Comparison of ENCODE assay signal across 14 cellular contexts in genomic region chr5:119342414-119342813, GRCh38. TPM values are rescaled to one million over a fixed set of nuclear protein-coding genes. Genes with fewer than 3 reads are reported as not detected.
A peak's percentile ranks its signal among the peaks of the same experiment; 100 is the strongest.
DNase-seq lines count a peak whose midpoint lies in the region; ATAC-seq lines count a peak whose summit lies in the region.
"Had no signal": no experiment of that assay in that cellular context is flagged by ENCODE, and none has a peak within 500 bp of the region (broad histone marks: within the 10 kb centered on the region; RNA-seq: fewer than 3 reads in every experiment).

No MANE protein-coding gene starts in this region.

- peaks cover 40% of the 10 kb centered on the region for H3K4me1 ChIP-seq in SJCRH30
- H3K4me1 ChIP-seq in effector memory CD4-positive, alpha-beta T cell (ENCODE audit: control insufficient read depth, insufficient read depth, low read length, poor library complexity, severe bottlenecking): peaks cover 90% of the 10 kb centered on the region

- H3K4me3 Mint-ChIP-seq in activated naive CD4-positive, alpha-beta T cell treated with anti-CD3 and anti-CD28 coated beads, Interleukin-2, amount 50 U/mL, for 24 hours: peak overlapping the region; percentile 91

- H3K36me3 ChIP-seq in SJCRH30: no peaks in the 10 kb centered on the region
- no peaks in the 10 kb centered on the region for H3K36me3 ChIP-seq in effector memory CD4-positive, alpha-beta T cell (ENCODE audit: control insufficient read depth, insufficient read depth, low read length)
- H3K36me3 ChIP-seq: heart right ventricle, thyroid gland had no signal

- no peaks in the 10 kb centered on the region for H3K9me3 Mint-ChIP-seq in activated naive CD4-positive, alpha-beta T cell treated with anti-CD3 and anti-CD28 coated beads, Interleukin-2, amount 50 U/mL, for 24 hours

- no peaks in the 10 kb centered on the region for H3K9me3 ChIP-seq in SJCRH30 (replicated peaks)
- no peaks in the 10 kb centered on the region for H3K9me3 ChIP-seq in effector memory CD4-positive, alpha-beta T cell (ENCODE audit: control insufficient read depth, low read length)
- H3K9me3 ChIP-seq: heart right ventricle, thyroid gland had no signal

- peaks cover 14% of the 10 kb centered on the region for H3K36me3 Mint-ChIP-seq in activated naive CD4-positive, alpha-beta T cell treated with anti-CD3 and anti-CD28 coated beads, Interleukin-2, amount 50 U/mL, for 24 hours

- no peak for ATAC-seq in Right ventricle myocardium inferior
- ATAC-seq in HG03135 (IDR thresholded peaks at IDR 0.05; ENCODE audit: unreplicated experiment): no peak
- no peak for ATAC-seq in GM21786 (IDR thresholded peaks at IDR 0.05; ENCODE audit: unreplicated experiment)
- ATAC-seq: heart right ventricle, left cardiac atrium had no signal

- H3K27me3 ChIP-seq in SJCRH30: no peaks in the 10 kb centered on the region
- no peaks in the 10 kb centered on the region for H3K27me3 ChIP-seq in effector memory CD4-positive, alpha-beta T cell (replicated peaks; ENCODE audit: control insufficient read depth, insufficient read depth, low read length, poor library complexity, severe bottlenecking)
- H3K27me3 ChIP-seq: heart right ventricle, thyroid gland had no signal

- H3K4me1 Mint-ChIP-seq in activated naive CD4-positive, alpha-beta T cell treated with anti-CD3 and anti-CD28 coated beads, Interleukin-2, amount 50 U/mL, for 24 hours: peaks cover 94% of the 10 kb centered on the region

- no peak for DNase-seq in activated naive CD4-positive, alpha-beta T cell treated with Interleukin-2 at 50 U/mL for 16 hours
- DNase-seq in SJCRH30: no peak
- DNase-seq in effector memory CD4-positive, alpha-beta T cell: no peak
- DNase-seq in Right ventricle myocardium inferior (ENCODE audit: missing footprints): no peak
- DNase-seq in foreskin melanocyte: no peak
- DNase-seq: EL, heart right ventricle, left cardiac atrium, NCI-H1436, thyroid gland had no signal

- no peak overlapping the region for H3K4me3 ChIP-seq in SJCRH30
- H3K4me3 ChIP-seq in effector memory CD4-positive, alpha-beta T cell (ENCODE audit: insufficient read depth, low read depth, low read length, poor library complexity, severe bottlenecking): peak overlapping the region; percentile 31
- H3K4me3 ChIP-seq: heart right ventricle, thyroid gland had no signal

- no peaks in the 10 kb centered on the region for H3K27me3 Mint-ChIP-seq in activated naive CD4-positive, alpha-beta T cell treated with anti-CD3 and anti-CD28 coated beads, Interleukin-2, amount 50 U/mL, for 24 hours
- H3K27me3 Mint-ChIP-seq: progenitor cell of endocrine pancreas had no signal

- H3K27ac Mint-ChIP-seq in activated naive CD4-positive, alpha-beta T cell treated with anti-CD3 and anti-CD28 coated beads, Interleukin-2, amount 50 U/mL, for 24 hours: peak overlapping the region; percentile 100
- H3K27ac Mint-ChIP-seq: progenitor cell of endocrine pancreas had no signal

- intact Hi-C loops in Right ventricle myocardium inferior (cut with DNase I): no loop called here

- H3K27ac ChIP-seq in SJCRH30: peak overlapping the region; percentile 83
- H3K27ac ChIP-seq in effector memory CD4-positive, alpha-beta T cell (ENCODE audit: insufficient read depth, low read length, poor library complexity, severe bottlenecking): peak overlapping the region; percentile 94
- H3K27ac ChIP-seq: thyroid gland had no signal

RNA-seq across cellular contexts. Expression of gene TNFAIP8, which starts 13.4 kb away (rescaled TPM):
- 43.1 and 45.3 TPM in 2 replicates for total RNA-seq in SJCRH30 (2014; rRNA removed; shearing (Covaris generic))
- 17.8 TPM for total RNA-seq in Right ventricle myocardium inferior
